In genomic region chr17:53707546-53707945, GRCh38 we compare ENCODE assay signal across 16 cellular contexts.
A peak's percentile ranks its signal among the peaks of the same experiment; 100 is the strongest.
DNase-seq lines count a peak whose midpoint lies in the region; TF ChIP-seq lines count a peak whose summit lies in the region.
"Had no signal": no experiment of that assay in that cellular context is flagged by ENCODE, and none has a peak within 500 bp of the region (broad histone marks: within the 10 kb centered on the region; RNA-seq: fewer than 3 reads in every experiment).

No MANE protein-coding gene starts in this region.

- H3K4me3 Mint-ChIP-seq in nephron = no peak overlapping the region
- H3K4me3 Mint-ChIP-seq: B cell; CD8-positive, alpha-beta memory T cell; GM23338; H9 had no signal

- peaks cover 6% of the 10 kb centered on the region for H3K4me1 Mint-ChIP-seq in nephron
- H3K4me1 Mint-ChIP-seq: B cell; CD4-positive, CD25-positive, alpha-beta regulatory T cell; CD8-positive, alpha-beta memory T cell; GM23338; H9 had no signal

- intact Hi-C loops in head of caudate nucleus (cut with DNase I) = no loop called here

- H3K27ac Mint-ChIP-seq in nephron = peak overlapping the region; percentile 13 to 30 (median 26)
- H3K27ac Mint-ChIP-seq: B cell; CD4-positive, CD25-positive, alpha-beta regulatory T cell; GM23338; H9 had no signal

- H3K36me3 ChIP-seq in MG63 = no peaks in the 10 kb centered on the region
- H3K36me3 ChIP-seq: BLaER1 had no signal

- H3K9me3 Mint-ChIP-seq in nephron = peaks cover 14% of the 10 kb centered on the region

- DNase-seq in MG63 = peak; percentile 9
- DNase-seq in astrocyte of the spinal cord (ENCODE audit: low read depth, low spot score) = peak; percentile 22
- DNase-seq in activated CD8-positive, alpha-beta memory T cell treated with anti-CD3 and anti-CD28 coated beads for 24 hours = no peak
- no peak for DNase-seq in NCI-H1694 treated with DMSO at 0.1 percent for 48 hours (lab: John Stamatoyannopoulos, UW)
- no peak for DNase-seq in Ammon's horn (ENCODE audit: low spot score)
- DNase-seq in head of caudate nucleus = no peak
- DNase-seq: CD4-positive, CD25-positive, alpha-beta regulatory T cell; CD8-positive, alpha-beta memory T cell; DMS53; DMS79 treated with DMSO at 0.1 percent for 48 hours; GF-D8; H9 had no signal

- H3K4me3 ChIP-seq in MG63 = no peak overlapping the region
- no peak overlapping the region for H3K4me3 ChIP-seq in astrocyte of the spinal cord (ENCODE audit: low read depth, low read length)
- H3K4me3 ChIP-seq: BLaER1, GM23338 had no signal

- in situ Hi-C loops in astrocyte of the spinal cord (cut with HindIII; ENCODE audit: low sequenced_read_pairs) = no loop called here

- no peaks in the 10 kb centered on the region for H3K27me3 Mint-ChIP-seq in nephron (ENCODE audit: low read depth)
- H3K27me3 Mint-ChIP-seq: B cell; CD4-positive, CD25-positive, alpha-beta regulatory T cell; CD8-positive, alpha-beta memory T cell had no signal

- H3K36me3 Mint-ChIP-seq in nephron (ENCODE audit: low read depth) = no peaks in the 10 kb centered on the region
- H3K36me3 Mint-ChIP-seq: CD4-positive, CD25-positive, alpha-beta regulatory T cell had no signal

- no peaks in the 10 kb centered on the region for H3K27me3 ChIP-seq in MG63
- H3K27me3 ChIP-seq: BLaER1 had no signal

- TF ChIP-seq CTCF in astrocyte of the spinal cord (IDR thresholded peaks at IDR 0.05; ENCODE audit: low read depth, low read length) = no peak
- TF ChIP-seq CTCF in nephron (IDR thresholded peaks at IDR 0.05; ENCODE audit: unreplicated experiment in 3 of 3) = no peak

- peaks cover 4% of the 10 kb centered on the region; the same call in 1 of the 2 replicates for H3K9me3 ChIP-seq in MG63
- H3K9me3 ChIP-seq: BLaER1 had no signal

Comparison
In these comparisons a context has a peak if more than half of its experiments do, and no peak if none do; other contexts are left out.
1. DNase-seq: peak in MG63 (single experiment) and astrocyte of the spinal cord (single experiment); none in activated CD8-positive, alpha-beta memory T cell treated with anti-CD3 and anti-CD28 coated beads for 24 hours (single experiment), NCI-H1694 treated with DMSO at 0.1 percent for 48 hours (single experiment), Ammon's horn (single experiment) and head of caudate nucleus (0 of 42).